8 cellular contexts compared by ENCODE assay signal in genomic region chr11:721913-722811, GRCh38. TPM values are rescaled to one million over a fixed set of nuclear protein-coding genes. Genes with fewer than 3 reads are reported as not detected.
DNase-seq lines count a peak whose midpoint lies in the region; ATAC-seq and TF ChIP-seq lines count a peak whose summit lies in the region.

No MANE protein-coding gene starts in this region.

- H3K4me3 Mint-ChIP-seq in activated CD4-positive, alpha-beta memory T cell treated with anti-CD3 and anti-CD28 coated beads, Interleukin-2, amount 10 ng/mL, durations not matched to agents 7 days and 5 days, result no peak overlapping the region
- peak overlapping the region in 8 of 10 donors; percentile 34 to 79 (median 52) for H3K4me3 Mint-ChIP-seq in naive thymus-derived CD4-positive, alpha-beta T cell

- H2AFZ ChIP-seq in DND-41 (ENCODE audit: low read depth, low read length) (no peak overlapping the region), PC-9 (no peak overlapping the region)

- H3K4me2 ChIP-seq in DND-41 (ENCODE audit: insufficient read depth, low read length) (no peak overlapping the region), PC-9 (no peak overlapping the region)

- CTCF ChIA-PET in activated CD4-positive, alpha-beta memory T cell treated with anti-CD3 and anti-CD28 coated beads, Interleukin-2, amount 10 ng/mL, durations not matched to agents 7 days and 5 days (lab: Charles Lee), result interaction anchor here (0.6 to 4.2 kb wide), 8 partner anchors 10 to 176 kb away, joined by 3 to 34 read pairs (median 4); partner anchors contain the start of genes DEAF1, IRF7 and TMEM80
- CTCF ChIA-PET in naive thymus-derived CD4-positive, alpha-beta T cell (lab: Charles Lee), result interaction anchor here (1.0 to 4.3 kb wide), 6 partner anchors 31 to 167 kb away, joined by 3 to 41 read pairs (median 7); no protein-coding TSS in a partner anchor
- CTCF ChIA-PET in PC-9 (lab: Charles Lee), result no interaction called here

- peaks cover 7% of the 10 kb centered on the region; the same call in 1 of the 2 replicates for H4K20me1 ChIP-seq in DND-41 (ENCODE audit: insufficient read depth, low read length)
- no peaks in the 10 kb centered on the region for H4K20me1 ChIP-seq in PC-9 (ENCODE audit: insufficient read depth)

- H3K27ac Mint-ChIP-seq in activated CD4-positive, alpha-beta memory T cell treated with anti-CD3 and anti-CD28 coated beads, Interleukin-2, amount 10 ng/mL, durations not matched to agents 7 days and 5 days, result no peak overlapping the region
- no peak overlapping the region for H3K27ac Mint-ChIP-seq in naive thymus-derived CD4-positive, alpha-beta T cell

- H3K36me3 Mint-ChIP-seq in activated CD4-positive, alpha-beta memory T cell treated with anti-CD3 and anti-CD28 coated beads, Interleukin-2, amount 10 ng/mL, durations not matched to agents 7 days and 5 days (ENCODE audit: low read depth), result no peaks in the 10 kb centered on the region
- no peaks in the 10 kb centered on the region for H3K36me3 Mint-ChIP-seq in naive thymus-derived CD4-positive, alpha-beta T cell

- H3K4me1 ChIP-seq in DND-41 (ENCODE audit: insufficient read depth, low read length) (0 out of 2 replicates have a peak, but pooled peaks cover 3% of the 10 kb centered on the region), PC-9 (replicated peaks; ENCODE audit: insufficient read depth) (peaks cover 6% of the 10 kb centered on the region)
- H3K4me1 ChIP-seq in naive thymus-derived CD4-positive, alpha-beta T cell (ENCODE audit: control insufficient read depth in 2 of 2, insufficient read depth in 2 of 2, low read length in 2 of 2), result peaks cover 12 to 27% of the 10 kb centered on the region in 2 donors

- no peaks in the 10 kb centered on the region for H3K79me2 ChIP-seq in DND-41 (ENCODE audit: insufficient read depth, low read length)
- H3K79me2 ChIP-seq in PC-9 (ENCODE audit: low read depth), result no peaks in the 10 kb centered on the region

- no peaks in the 10 kb centered on the region for H3K9me3 Mint-ChIP-seq in activated CD4-positive, alpha-beta memory T cell treated with anti-CD3 and anti-CD28 coated beads, Interleukin-2, amount 10 ng/mL, durations not matched to agents 7 days and 5 days
- H3K9me3 Mint-ChIP-seq in naive thymus-derived CD4-positive, alpha-beta T cell, result peaks cover 0 to 2% (median 0%) of the 10 kb centered on the region in 11 donors

- H3K27me3 ChIP-seq in DND-41 (ENCODE audit: insufficient read depth, low read length, poor library complexity) (no peaks in the 10 kb centered on the region), PC-9 (ENCODE audit: insufficient read depth, low read depth) (no peaks in the 10 kb centered on the region)
- no peaks in the 10 kb centered on the region for H3K27me3 ChIP-seq in naive thymus-derived CD4-positive, alpha-beta T cell (ENCODE audit: control insufficient read depth in 2 of 2, insufficient read depth in 2 of 2, low read length in 2 of 2)

- H3K9ac ChIP-seq in DND-41 (ENCODE audit: low read depth, low read length), result no peak overlapping the region

- no peak for TF ChIP-seq POLR2A in lower leg skin (IDR thresholded peaks at IDR 0.05)

- intact Hi-C loops in naive thymus-derived CD4-positive, alpha-beta T cell (cut with micrococcal nuclease), result loop anchor here (1.0 to 10.0 kb wide), 5 partner anchors 167 to 315 kb away; partner anchors contain the start of genes HRAS (in 1 of the 2), LRRC56 (in 1 of the 2), PTDSS2 (in 1 of the 2) and RNH1 (in 1 of the 2)
- intact Hi-C loops in PC-9 (cut with micrococcal nuclease; ENCODE audit: unreplicated experiment), result loop anchor here (10.0 kb wide), 1 partner anchor 157 kb away; the partner anchor contains the start of genes LMNTD2 and RASSF7
- intact Hi-C loops in lower leg skin (cut with DNase I; ENCODE audit: low total_unique reads), result loop anchor here (10.0 kb wide), 1 partner anchor 67 kb away; no protein-coding TSS in a partner anchor

- DNase-seq in DND-41 (no peak), NAMALWA (ENCODE audit: low spot score) (peak; percentile 92), PC-9 (no peak), lower leg skin (ENCODE audit: low spot score in 2 of 2) (no peak)
- peak; percentile 61 for DNase-seq in activated CD4-positive, alpha-beta memory T cell treated with anti-CD3 and anti-CD28 coated beads, Interleukin-2, amount 10 ng/mL, durations not matched to agents 7 days and 5 days
- DNase-seq in naive thymus-derived CD4-positive, alpha-beta T cell, result peak in 7 of 9 donors; percentile 38 to 63 (median 53)

- peaks cover 29% of the 10 kb centered on the region for H3K27me3 Mint-ChIP-seq in activated CD4-positive, alpha-beta memory T cell treated with anti-CD3 and anti-CD28 coated beads, Interleukin-2, amount 10 ng/mL, durations not matched to agents 7 days and 5 days
- H3K27me3 Mint-ChIP-seq in naive thymus-derived CD4-positive, alpha-beta T cell, result peaks cover 0 to 37% (median 19%) of the 10 kb centered on the region in 5 donors

- POLR2A ChIA-PET in activated CD4-positive, alpha-beta memory T cell treated with anti-CD3 and anti-CD28 coated beads, Interleukin-2, amount 10 ng/mL, durations not matched to agents 7 days and 5 days (lab: Charles Lee), result interaction anchor here (0.7 to 3.2 kb wide), 4 partner anchors 26 to 167 kb away, joined by 3 to 22 read pairs (median 6); partner anchors contain the start of genes DEAF1 and TMEM80
- POLR2A ChIA-PET in naive thymus-derived CD4-positive, alpha-beta T cell (lab: Charles Lee), result interaction anchor here (0.6 to 7.7 kb wide), 10 partner anchors 23 to 274 kb away, joined by 3 to 68 read pairs (median 4); partner anchors contain the start of genes DEAF1, LMNTD2, TALDO1 and TMEM80
- POLR2A ChIA-PET in PC-9 (lab: Charles Lee; ENCODE audit: unreplicated experiment), result no interaction called here

- H3F3A ChIP-seq in PC-9 (ENCODE audit: insufficient read depth, low read depth), result peaks cover 6% of the 10 kb centered on the region

- no peaks in the 10 kb centered on the region for H3K9me3 ChIP-seq in DND-41 (ENCODE audit: insufficient read depth, low read length, severe bottlenecking)
- no peaks in the 10 kb centered on the region for H3K9me3 ChIP-seq in naive thymus-derived CD4-positive, alpha-beta T cell (ENCODE audit: control insufficient read depth in 2 of 3, low read length in 3 of 3)
- H3K9me3 ChIP-seq in PC-9 (ENCODE audit: insufficient read depth, low read depth), result no peaks in the 10 kb centered on the region

- ATAC-seq in DND-41 (ENCODE audit: insufficient read depth, low read depth), result peak; percentile 20; the same call in 1 of the 3 replicates
- peak; percentile 66 for ATAC-seq in naive thymus-derived CD4-positive, alpha-beta T cell
- no peak for ATAC-seq in GM19023 (IDR thresholded peaks at IDR 0.05; ENCODE audit: unreplicated experiment)
- no peak for ATAC-seq in HG02938 (IDR thresholded peaks at IDR 0.05; ENCODE audit: unreplicated experiment)

- 74 to 75% methylated on average over 14 to 24 of the region's 45 CpGs for WGBS in lower leg skin, 2 donors

- H3K36me3 ChIP-seq in DND-41 (ENCODE audit: insufficient read depth, low read length), result no peaks in the 10 kb centered on the region
- no peaks in the 10 kb centered on the region for H3K36me3 ChIP-seq in naive thymus-derived CD4-positive, alpha-beta T cell (ENCODE audit: control insufficient read depth in 2 of 3, insufficient read depth in 3 of 3, low read length in 3 of 3)
- no peaks in the 10 kb centered on the region for H3K36me3 ChIP-seq in PC-9 (ENCODE audit: low read depth)

- H3K27ac ChIP-seq in DND-41 (ENCODE audit: low read length) (no peak overlapping the region), PC-9 (no peak overlapping the region)
- H3K27ac ChIP-seq in naive thymus-derived CD4-positive, alpha-beta T cell (ENCODE audit: low read depth, low read length), result no peak overlapping the region

- H3K4me3 ChIP-seq in DND-41 (ENCODE audit: low read depth in 1 of 2, low read length in 2 of 2), result no peak overlapping the region
- no peak overlapping the region for H3K4me3 ChIP-seq in naive thymus-derived CD4-positive, alpha-beta T cell (ENCODE audit: low read length)
- H3K4me3 ChIP-seq in PC-9, result no peak overlapping the region
- H3K4me3 ChIP-seq in lower leg skin (ENCODE audit: low read depth, poor library complexity, severe bottlenecking), result no peak overlapping the region

- TF ChIP-seq CTCF in DND-41 (IDR thresholded peaks at IDR 0.05; ENCODE audit: borderline replicate concordance, extremely low read depth, low read length, poor library complexity, severe bottlenecking), result no peak
- no peak for TF ChIP-seq CTCF in PC-9 (conservative IDR thresholded peaks at IDR 0.05)
- TF ChIP-seq CTCF in lower leg skin (IDR thresholded peaks at IDR 0.05), result no peak

- no peaks in the 10 kb centered on the region for H3K9me2 ChIP-seq in PC-9 (ENCODE audit: insufficient read depth)

- peaks cover 29% of the 10 kb centered on the region for H3K4me1 Mint-ChIP-seq in activated CD4-positive, alpha-beta memory T cell treated with anti-CD3 and anti-CD28 coated beads, Interleukin-2, amount 10 ng/mL, durations not matched to agents 7 days and 5 days
- peaks cover 6 to 18% (median 15%) of the 10 kb centered on the region in 7 donors for H3K4me1 Mint-ChIP-seq in naive thymus-derived CD4-positive, alpha-beta T cell

- no TSS peak for BruUV-seq in PC-9 (replicated peaks; lab: Mats Ljungman, UMichigan)

RNA-seq across cellular contexts. Expression of gene EPS8L2, which starts 16.1 kb away (rescaled TPM):
- 10 to 100 TPM; 16.2 to 19.4 TPM for total RNA-seq in activated CD4-positive, alpha-beta memory T cell treated with anti-CD3 and anti-CD28 coated beads, Interleukin-2, amount 10 ng/mL, durations not matched to agents 7 days and 5 days
- 10 to 100 TPM in 3 of 5 experiments, 1 to 10 TPM in 2; 7.2 to 16.6 (median 10.9) TPM for total RNA-seq in naive thymus-derived CD4-positive, alpha-beta T cell
- 1 to 10 TPM; 4.5 to 4.6 TPM for polyA plus RNA-seq in naive thymus-derived CD4-positive, alpha-beta T cell
- total RNA-seq in PC-9 (2021) (228 and 229 TPM in 2 replicates), lower leg skin (100 to 1,000 TPM; 143 to 242 (median 164) TPM)

RNA-seq across cellular contexts. Expression of gene TALDO1, which starts 25.1 kb away (rescaled TPM):
- 100 to 1,000 TPM; 215 to 224 TPM for total RNA-seq in activated CD4-positive, alpha-beta memory T cell treated with anti-CD3 and anti-CD28 coated beads, Interleukin-2, amount 10 ng/mL, durations not matched to agents 7 days and 5 days
- 100 to 1,000 TPM in 2 of 5 experiments, 10 to 100 TPM in 3; 61.4 to 272 (median 90.3) TPM for total RNA-seq in naive thymus-derived CD4-positive, alpha-beta T cell
- 100 to 1,000 TPM; 179 to 214 TPM for polyA plus RNA-seq in naive thymus-derived CD4-positive, alpha-beta T cell
- total RNA-seq in PC-9 (2021) (434 and 446 TPM in 2 replicates), lower leg skin (100 to 1,000 TPM; 167 to 249 (median 183) TPM)

RNA-seq across cellular contexts. Expression of gene TMEM80, which starts 26.5 kb away (rescaled TPM):
- 10 to 100 TPM; 22.6 to 25.3 TPM for total RNA-seq in activated CD4-positive, alpha-beta memory T cell treated with anti-CD3 and anti-CD28 coated beads, Interleukin-2, amount 10 ng/mL, durations not matched to agents 7 days and 5 days
- total RNA-seq in naive thymus-derived CD4-positive, alpha-beta T cell, result 10 to 100 TPM; 26.2 to 44.3 (median 40.4) TPM
- polyA plus RNA-seq in naive thymus-derived CD4-positive, alpha-beta T cell, result 10 to 100 TPM; 31.4 to 37.8 TPM
- 34.0 and 36.6 TPM in 2 replicates for total RNA-seq in PC-9 (2021)
- 10 to 100 TPM; 28.9 to 70.9 (median 42.9) TPM for total RNA-seq in lower leg skin

RNA-seq across cellular contexts. Expression of gene DEAF1, which starts 27.1 kb away (rescaled TPM):
- total RNA-seq in activated CD4-positive, alpha-beta memory T cell treated with anti-CD3 and anti-CD28 coated beads, Interleukin-2, amount 10 ng/mL, durations not matched to agents 7 days and 5 days, result 10 to 100 TPM; 33.0 to 34.2 TPM
- 100 to 1,000 TPM in 1 of 5 experiments, 10 to 100 TPM in 4; 44.5 to 117 (median 54.2) TPM for total RNA-seq in naive thymus-derived CD4-positive, alpha-beta T cell
- 10 to 100 TPM; 33.0 to 71.8 TPM for polyA plus RNA-seq in naive thymus-derived CD4-positive, alpha-beta T cell
- total RNA-seq in PC-9 (2021) (36.9 and 44.4 TPM in 2 replicates), lower leg skin (10 to 100 TPM; 31.1 to 57.0 (median 39.6) TPM)

RNA-seq across cellular contexts. Expression of gene GATD1, which starts 55.1 kb away (rescaled TPM):
- total RNA-seq in activated CD4-positive, alpha-beta memory T cell treated with anti-CD3 and anti-CD28 coated beads, Interleukin-2, amount 10 ng/mL, durations not matched to agents 7 days and 5 days, result 10 to 100 TPM; 48.6 to 52.9 TPM
- total RNA-seq in naive thymus-derived CD4-positive, alpha-beta T cell, result 10 to 100 TPM; 37.8 to 59.2 (median 52.9) TPM
- polyA plus RNA-seq in naive thymus-derived CD4-positive, alpha-beta T cell, result 10 to 100 TPM in 1 of 2 donors, 1 to 10 TPM in 1; 8.1 to 17.8 TPM
- total RNA-seq in PC-9 (2021), result 52.7 and 61.9 TPM in 2 replicates
- total RNA-seq in lower leg skin, result 10 to 100 TPM; 30.9 to 52.4 (median 39.8) TPM

Comparison
In these comparisons a context has a peak if more than half of its experiments do, and no peak if none do; other contexts are left out.
1. ATAC-seq: peak in DND-41 (single experiment) and naive thymus-derived CD4-positive, alpha-beta T cell (single experiment); none in GM19023 (single experiment) and HG02938 (single experiment).
2. DNase-seq: peak in NAMALWA (single experiment), activated CD4-positive, alpha-beta memory T cell treated with anti-CD3 and anti-CD28 coated beads, Interleukin-2, amount 10 ng/mL, durations not matched to agents 7 days and 5 days (single experiment) and naive thymus-derived CD4-positive, alpha-beta T cell (7 of 9); none in DND-41 (single experiment), PC-9 (0 of 2) and lower leg skin (0 of 2).
3. RNA of gene EPS8L2, which starts 16.1 kb away (total RNA-seq): 228 to 229 TPM in PC-9 and 143 to 242 TPM in lower leg skin; 16.2 to 19.4 TPM in activated CD4-positive, alpha-beta memory T cell treated with anti-CD3 and anti-CD28 coated beads, Interleukin-2, amount 10 ng/mL, durations not matched to agents 7 days and 5 days and 7.2 to 16.6 TPM in naive thymus-derived CD4-positive, alpha-beta T cell; every median in the first group is over 4 times any median in the second.